ENCODE assay signal across 8 cellular contexts in genomic region chr20:6828794-6829423, GRCh38.
DNase-seq lines count a peak whose midpoint lies in the region; ATAC-seq and TF ChIP-seq lines count a peak whose summit lies in the region.

No MANE protein-coding gene starts in this region.

- no peaks in the 10 kb centered on the region for H3K4me1 ChIP-seq in uterus

- H3K4me1 Mint-ChIP-seq in nephron = no peaks in the 10 kb centered on the region

- peak; percentile 73 for DNase-seq in COR-L47 (lab: John Stamatoyannopoulos, UW)
- peak; percentile 67 for DNase-seq in NCI-H1694 treated with DMSO at 0.1 percent for 48 hours (lab: John Stamatoyannopoulos, UW)
- DNase-seq in UCSD-AML1 (lab: John Stamatoyannopoulos, UW; ENCODE audit: unreplicated experiment) = peak; percentile 17
- peak; percentile 71 for DNase-seq in fibroblast of peridontal ligament (ENCODE audit: extremely low read depth)
- peak; percentile 16 to 28 for DNase-seq in uterus

- no peaks in the 10 kb centered on the region for H3K9me3 ChIP-seq in uterus

- no peaks in the 10 kb centered on the region for H3K27me3 ChIP-seq in uterus

- peak; percentile 92 for ATAC-seq in GM19023 (IDR thresholded peaks at IDR 0.05; ENCODE audit: unreplicated experiment)
- peak; percentile 77 for ATAC-seq in HG03060 (IDR thresholded peaks at IDR 0.05; ENCODE audit: low read depth, unreplicated experiment)

- no peak overlapping the region for H3K4me3 Mint-ChIP-seq in nephron

- intact Hi-C loops in uterus (cut with DNase I; ENCODE audit: low total_unique reads) = no loop called here

- no peaks in the 10 kb centered on the region for H3K9me3 Mint-ChIP-seq in nephron

- H3K36me3 ChIP-seq in uterus = no peaks in the 10 kb centered on the region

- H3K36me3 Mint-ChIP-seq in nephron (ENCODE audit: low read depth) = no peaks in the 10 kb centered on the region

- peak overlapping the region in 1 of 3 experiments; percentile 1 for H3K27ac Mint-ChIP-seq in nephron

- TF ChIP-seq CTCF in nephron (IDR thresholded peaks at IDR 0.05; ENCODE audit: unreplicated experiment in 3 of 3) = peak; percentile 68 to 71 (median 69)
- TF ChIP-seq CTCF in uterus (IDR thresholded peaks at IDR 0.05) = peak in 3 of 4 experiments; percentile 37 to 56 (median 44)

- no peak for TF ChIP-seq POLR2A in uterus (IDR thresholded peaks at IDR 0.05)

- H3K27ac ChIP-seq in uterus = no peak overlapping the region

- peaks cover 4% of the 10 kb centered on the region for H3K27me3 Mint-ChIP-seq in nephron (ENCODE audit: low read depth)

- no peak overlapping the region for H3K4me3 ChIP-seq in uterus

Comparison
In these comparisons a context has a peak if more than half of its experiments do, and no peak if none do; other contexts are left out.
1. DNase-seq: peak in every context shown above with its lines; median percentile 73 in COR-L47; 71 in fibroblast of peridontal ligament; 67 in NCI-H1694 treated with DMSO at 0.1 percent for 48 hours; 22 in uterus; 17 in UCSD-AML1.